ENCODE assay signal across 10 cellular contexts in genomic region chr22:36017661-36018091, GRCh38. TPM values are rescaled to one million over a fixed set of nuclear protein-coding genes. Genes with fewer than 3 reads are reported as not detected.
DNase-seq lines count a peak whose midpoint lies in the region; ATAC-seq and TF ChIP-seq lines count a peak whose summit lies in the region.
"Had no signal": no experiment of that assay in that cellular context is flagged by ENCODE, and none has a peak within 500 bp of the region (broad histone marks: within the 10 kb centered on the region; RNA-seq: fewer than 3 reads in every experiment).

No MANE protein-coding gene starts in this region.

- peaks cover 0 to 26% (median 13%) of the 10 kb centered on the region in 4 donors for H3K4me1 ChIP-seq in right lobe of liver
- H3K4me1 ChIP-seq: prostate gland had no signal

- H3K4me3 Mint-ChIP-seq in memory B cell = no peak overlapping the region
- H3K4me3 Mint-ChIP-seq in activated CD4-positive, alpha-beta T cell treated with anti-CD3 and anti-CD28 coated beads, Interleukin-2, amount 10 ng/mL, durations not matched to agents 24 days and 14 days = no peak overlapping the region

- H3K27ac Mint-ChIP-seq in memory B cell = peak overlapping the region; percentile 93
- no peak overlapping the region for H3K27ac Mint-ChIP-seq in activated CD4-positive, alpha-beta T cell treated with anti-CD3 and anti-CD28 coated beads, Interleukin-2, amount 10 ng/mL, durations not matched to agents 24 days and 14 days

- no peak overlapping the region for H3K27ac ChIP-seq in right lobe of liver
- H3K27ac ChIP-seq: prostate gland had no signal

- H3K27me3 ChIP-seq in right lobe of liver = no peaks in the 10 kb centered on the region

- H3K9me3 Mint-ChIP-seq in memory B cell = peaks cover 4% of the 10 kb centered on the region
- H3K9me3 Mint-ChIP-seq in activated CD4-positive, alpha-beta T cell treated with anti-CD3 and anti-CD28 coated beads, Interleukin-2, amount 10 ng/mL, durations not matched to agents 24 days and 14 days = no peaks in the 10 kb centered on the region

- peak; percentile 98 for ATAC-seq in memory B cell (ENCODE audit: low read depth)
- ATAC-seq in right lobe of liver = no peak

- no peaks in the 10 kb centered on the region for H3K36me3 ChIP-seq in right lobe of liver
- H3K36me3 ChIP-seq: prostate gland had no signal

- no peaks in the 10 kb centered on the region for H3K9me3 ChIP-seq in right lobe of liver
- H3K9me3 ChIP-seq: prostate gland had no signal

- no peak overlapping the region for H3K4me3 ChIP-seq in right lobe of liver
- H3K4me3 ChIP-seq: prostate gland had no signal

- peaks cover 24% of the 10 kb centered on the region for H3K27me3 Mint-ChIP-seq in memory B cell
- peaks cover 24% of the 10 kb centered on the region for H3K27me3 Mint-ChIP-seq in activated CD4-positive, alpha-beta T cell treated with anti-CD3 and anti-CD28 coated beads, Interleukin-2, amount 10 ng/mL, durations not matched to agents 24 days and 14 days

- peak; percentile 40; the same call in 1 of the 2 replicates for TF ChIP-seq POLR2A in Raji (IDR thresholded peaks at IDR 0.05; ENCODE audit: insufficient read depth, low read depth, low read length)
- TF ChIP-seq POLR2A in right lobe of liver (IDR thresholded peaks at IDR 0.05) = no peak

- intact Hi-C loops in activated CD4-positive, alpha-beta T cell treated with anti-CD3 and anti-CD28 coated beads, Interleukin-2, amount 10 ng/mL, durations not matched to agents 24 days and 14 days (cut with micrococcal nuclease) = no loop called here
- intact Hi-C loops in right lobe of liver (cut with DNase I) = no loop called here

- TF ChIP-seq CTCF in right lobe of liver (IDR thresholded peaks at IDR 0.05) = no peak

- no peaks in the 10 kb centered on the region for H3K36me3 Mint-ChIP-seq in memory B cell
- H3K36me3 Mint-ChIP-seq in activated CD4-positive, alpha-beta T cell treated with anti-CD3 and anti-CD28 coated beads, Interleukin-2, amount 10 ng/mL, durations not matched to agents 24 days and 14 days (ENCODE audit: low read depth) = peaks cover 2% of the 10 kb centered on the region

- WGBS in right lobe of liver (ENCODE audit: insufficient coverage, low coverage, low lambda C conversion rate, missing lambda C conversion rate) = 20% methylated on average over 2 of the region's 2 CpGs

- H3K4me1 Mint-ChIP-seq in memory B cell = peaks cover 12% of the 10 kb centered on the region
- H3K4me1 Mint-ChIP-seq in activated CD4-positive, alpha-beta T cell treated with anti-CD3 and anti-CD28 coated beads, Interleukin-2, amount 10 ng/mL, durations not matched to agents 24 days and 14 days = peaks cover 4% of the 10 kb centered on the region

- DNase-seq in DMS79 treated with DMSO at 0.1 percent for 48 hours (lab: John Stamatoyannopoulos, UW) (peak; percentile 43), NCI-H1092 treated with DMSO at 0.1 percent for 48 hours (lab: John Stamatoyannopoulos, UW) (peak; percentile 89), memory B cell (ENCODE audit: low spot score in 2 of 2) (peak; percentile 26 to 45), cerebellar nuclear complex (lab: John Stamatoyannopoulos, UW) (no peak), 8988T (no peak), right lobe of liver (no peak)
- DNase-seq in activated CD4-positive, alpha-beta T cell treated with anti-CD3 and anti-CD28 coated beads, Interleukin-2, amount 10 ng/mL, durations not matched to agents 24 days and 14 days = no peak
- DNase-seq: effector CD4-positive, alpha-beta T cell had no signal

RNA-seq across cellular contexts. Expression of gene RBFOX2, which starts 10.9 kb away (rescaled TPM):
- total RNA-seq in activated CD4-positive, alpha-beta T cell treated with anti-CD3 and anti-CD28 coated beads, Interleukin-2, amount 10 ng/mL, durations not matched to agents 24 days and 14 days = 3.6 and 3.9 TPM in 2 replicates
- total RNA-seq in right lobe of liver = 10 to 100 TPM; 23.9 to 36.5 (median 29.5) TPM

Comparison
In these comparisons a context has a peak if more than half of its experiments do, and no peak if none do; other contexts are left out.
1. DNase-seq: peak in DMS79 treated with DMSO at 0.1 percent for 48 hours (single experiment), NCI-H1092 treated with DMSO at 0.1 percent for 48 hours (single experiment) and memory B cell (2 of 2); none in cerebellar nuclear complex (0 of 2), 8988T (single experiment), activated CD4-positive, alpha-beta T cell treated with anti-CD3 and anti-CD28 coated beads, Interleukin-2, amount 10 ng/mL, durations not matched to agents 24 days and 14 days (single experiment) and right lobe of liver (0 of 3).